ENCODE assay signal across 18 cellular contexts in genomic region chr1:6657138-6657537, GRCh38. TPM values are rescaled to one million over a fixed set of nuclear protein-coding genes. Genes with fewer than 3 reads are reported as not detected.
DNase-seq lines count a peak whose midpoint lies in the region; ATAC-seq and TF ChIP-seq lines count a peak whose summit lies in the region.
"Had no signal": no experiment of that assay in that cellular context is flagged by ENCODE, and none has a peak within 500 bp of the region (broad histone marks: within the 10 kb centered on the region; RNA-seq: fewer than 3 reads in every experiment).

No MANE protein-coding gene starts in this region.

- 95 to 100% methylated on average over 6 of the region's 6 CpGs for WGBS in endodermal cell (ENCODE audit: insufficient coverage in 1 of 2, insufficient read length in 1 of 2), 2 experiments

- no peaks in the 10 kb centered on the region for H3K9me3 ChIP-seq in endodermal cell (ENCODE audit: control insufficient read depth, low read length)
- H3K9me3 ChIP-seq in left ventricle myocardium inferior (replicated peaks) = no peaks in the 10 kb centered on the region
- H3K9me3 ChIP-seq: A549, Caco-2 had no signal

- H3K27me3 Mint-ChIP-seq in activated T-cell treated with anti-CD3 and anti-CD28 coated beads, Interleukin-2, amount 50 U/mL, for 24 hours = no peaks in the 10 kb centered on the region
- H3K27me3 Mint-ChIP-seq in activated T-cell treated with anti-CD3 and anti-CD28 coated beads, Interleukin-2, amount 50 U/mL, for 72 hours (ENCODE audit: low read depth) = no peaks in the 10 kb centered on the region
- no peaks in the 10 kb centered on the region for H3K27me3 Mint-ChIP-seq in endodermal cell (ENCODE audit: insufficient read depth)
- H3K27me3 Mint-ChIP-seq: CD4-positive, alpha-beta T cell had no signal

- DNase-seq in activated T-cell treated with anti-CD3 and anti-CD28 coated beads, Interleukin-2, amount 50 U/mL, for 24 hours = peak; percentile 20
- no peak for DNase-seq in activated T-cell treated with anti-CD3 and anti-CD28 coated beads, Interleukin-2, amount 50 U/mL, for 72 hours
- DNase-seq in endodermal cell = no peak
- peak; percentile 44 for DNase-seq in left ventricle myocardium inferior
- no peak for DNase-seq in GDM1 (lab: John Stamatoyannopoulos, UW)
- DNase-seq in activated CD8-positive, alpha-beta memory T cell treated with anti-CD3 and anti-CD28 coated beads, Interleukin-2, amount 50 U/mL, for 48 hours = no peak
- DNase-seq in left colon = no peak
- DNase-seq: AML-193; Caco-2; CD4-positive, alpha-beta T cell; GOT3; H7; HFFc6; IMR-90 had no signal

- H3K4me1 ChIP-seq in endodermal cell (ENCODE audit: control insufficient read depth, insufficient read depth, low read length) = no peaks in the 10 kb centered on the region
- peaks cover 23% of the 10 kb centered on the region for H3K4me1 ChIP-seq in left ventricle myocardium inferior
- H3K4me1 ChIP-seq: A549, Caco-2 had no signal

- H3K27me3 ChIP-seq in endodermal cell (ENCODE audit: control insufficient read depth, insufficient read depth, low read length, poor library complexity, severe bottlenecking) (no peaks in the 10 kb centered on the region), left ventricle myocardium inferior (ENCODE audit: low read depth) (no peaks in the 10 kb centered on the region)

- intact Hi-C loops in left ventricle myocardium inferior (cut with micrococcal nuclease) = no loop called here
- intact Hi-C loops in left colon (cut with DNase I, micrococcal nuclease) = no loop called here

- H3K36me3 ChIP-seq in endodermal cell (ENCODE audit: control insufficient read depth, insufficient read depth, low read length) = peaks cover 33% of the 10 kb centered on the region
- H3K36me3 ChIP-seq in left ventricle myocardium inferior = peaks cover 20% of the 10 kb centered on the region

- H3K27ac Mint-ChIP-seq in activated T-cell treated with anti-CD3 and anti-CD28 coated beads, Interleukin-2, amount 50 U/mL, for 24 hours = peak overlapping the region; percentile 37
- no peak overlapping the region for H3K27ac Mint-ChIP-seq in activated T-cell treated with anti-CD3 and anti-CD28 coated beads, Interleukin-2, amount 50 U/mL, for 72 hours
- peak overlapping the region; percentile 33 for H3K27ac Mint-ChIP-seq in endodermal cell
- H3K27ac Mint-ChIP-seq: CD4-positive, alpha-beta T cell; HFFc6 had no signal

- H3K27ac ChIP-seq in endodermal cell (ENCODE audit: low read depth, low read length) (peak overlapping the region; percentile 6), left ventricle myocardium inferior (replicated peaks) (no peak overlapping the region)
- H3K27ac ChIP-seq: 22Rv1, A549, C4-2B had no signal

- TF ChIP-seq CTCF in endodermal cell (conservative IDR thresholded peaks at IDR 0.05) (no peak), left ventricle myocardium inferior (IDR thresholded peaks at IDR 0.05; ENCODE audit: borderline replicate concordance) (no peak)

- H3K4me3 ChIP-seq in endodermal cell (ENCODE audit: low read length) (no peak overlapping the region), left ventricle myocardium inferior (no peak overlapping the region)
- H3K4me3 ChIP-seq: A549 had no signal

- no peak overlapping the region for H3K4me3 Mint-ChIP-seq in activated T-cell treated with anti-CD3 and anti-CD28 coated beads, Interleukin-2, amount 50 U/mL, for 24 hours
- no peak overlapping the region for H3K4me3 Mint-ChIP-seq in activated T-cell treated with anti-CD3 and anti-CD28 coated beads, Interleukin-2, amount 50 U/mL, for 72 hours
- no peak overlapping the region for H3K4me3 Mint-ChIP-seq in endodermal cell
- H3K4me3 Mint-ChIP-seq: CD4-positive, alpha-beta T cell; HFFc6 had no signal

- H3K36me3 Mint-ChIP-seq in activated T-cell treated with anti-CD3 and anti-CD28 coated beads, Interleukin-2, amount 50 U/mL, for 24 hours (ENCODE audit: low read depth) = peaks cover 51% of the 10 kb centered on the region
- H3K36me3 Mint-ChIP-seq in activated T-cell treated with anti-CD3 and anti-CD28 coated beads, Interleukin-2, amount 50 U/mL, for 72 hours (ENCODE audit: insufficient read depth in 2 of 2) = peaks cover 3 to 10% of the 10 kb centered on the region in 2 donors
- H3K36me3 Mint-ChIP-seq in endodermal cell (ENCODE audit: low read depth) = peaks cover 33% of the 10 kb centered on the region

- H3K9ac ChIP-seq in endodermal cell (ENCODE audit: extremely low read depth, low read length, poor library complexity, severe bottlenecking) = no peak overlapping the region

- no peaks in the 10 kb centered on the region for H3K9me3 Mint-ChIP-seq in activated T-cell treated with anti-CD3 and anti-CD28 coated beads, Interleukin-2, amount 50 U/mL, for 24 hours
- no peaks in the 10 kb centered on the region for H3K9me3 Mint-ChIP-seq in activated T-cell treated with anti-CD3 and anti-CD28 coated beads, Interleukin-2, amount 50 U/mL, for 72 hours
- H3K9me3 Mint-ChIP-seq in endodermal cell = no peaks in the 10 kb centered on the region
- H3K9me3 Mint-ChIP-seq: CD4-positive, alpha-beta T cell; HFFc6 had no signal

- peaks cover 6% of the 10 kb centered on the region for H3K4me1 Mint-ChIP-seq in activated T-cell treated with anti-CD3 and anti-CD28 coated beads, Interleukin-2, amount 50 U/mL, for 24 hours (ENCODE audit: low read depth)
- H3K4me1 Mint-ChIP-seq in activated T-cell treated with anti-CD3 and anti-CD28 coated beads, Interleukin-2, amount 50 U/mL, for 72 hours (ENCODE audit: low read depth) = no peaks in the 10 kb centered on the region
- H3K4me1 Mint-ChIP-seq in endodermal cell = no peaks in the 10 kb centered on the region

- no peak for ATAC-seq in activated T-cell treated with anti-CD3 and anti-CD28 coated beads, Interleukin-2, amount 50 U/mL, for 72 hours (replicated peaks in 1 of 2)
- no peak for ATAC-seq in left colon
- ATAC-seq: A549, HCT116 had no signal

RNA-seq across cellular contexts. Expression of gene THAP3, which starts 32.5 kb away (rescaled TPM):
- 10 to 100 TPM; 27.0 to 30.5 TPM for total RNA-seq in activated T-cell treated with anti-CD3 and anti-CD28 coated beads, Interleukin-2, amount 50 U/mL, for 72 hours
- total RNA-seq in endodermal cell (10 to 100 TPM; 13.0 to 22.4 TPM), left ventricle myocardium inferior (14.9 TPM), left colon (10 to 100 TPM in 1 of 2 donors, 1 to 10 TPM in 1; 7.0 to 10.9 TPM)
- polyA plus RNA-seq in endodermal cell (2013, experiment 1 of 2) = 26.7 TPM
- 23.5 TPM for polyA plus RNA-seq in endodermal cell (2013, experiment 2 of 2)

RNA-seq across cellular contexts. Expression of gene PHF13, which starts 43.6 kb away (rescaled TPM):
- total RNA-seq in activated T-cell treated with anti-CD3 and anti-CD28 coated beads, Interleukin-2, amount 50 U/mL, for 72 hours = 10 to 100 TPM; 16.5 to 19.3 TPM
- total RNA-seq in endodermal cell = 10 to 100 TPM; 36.9 to 47.8 TPM
- polyA plus RNA-seq in endodermal cell (2013, experiment 1 of 2) = 27.3 TPM
- 25.9 TPM for polyA plus RNA-seq in endodermal cell (2013, experiment 2 of 2)
- 6.8 TPM for total RNA-seq in left ventricle myocardium inferior
- 10 to 100 TPM in 1 of 2 donors, 1 to 10 TPM in 1; 6.7 to 11.2 TPM for total RNA-seq in left colon

RNA-seq across cellular contexts. Expression of gene DNAJC11, which starts 44.5 kb away (rescaled TPM):
- total RNA-seq in activated T-cell treated with anti-CD3 and anti-CD28 coated beads, Interleukin-2, amount 50 U/mL, for 72 hours = 10 to 100 TPM; 39.7 to 56.0 TPM
- total RNA-seq in endodermal cell = 10 to 100 TPM; 64.7 to 71.1 TPM
- 39.6 TPM for polyA plus RNA-seq in endodermal cell (2013, experiment 1 of 2)
- polyA plus RNA-seq in endodermal cell (2013, experiment 2 of 2) = 37.1 TPM
- total RNA-seq in left ventricle myocardium inferior = 73.6 TPM
- 100 to 1,000 TPM in 1 of 2 donors, 10 to 100 TPM in 1; 78.0 to 101 TPM for total RNA-seq in left colon

RNA-seq across cellular contexts. Expression of gene KLHL21, which starts 54.5 kb away (rescaled TPM):
- total RNA-seq in activated T-cell treated with anti-CD3 and anti-CD28 coated beads, Interleukin-2, amount 50 U/mL, for 72 hours = 10 to 100 TPM; 24.2 to 26.1 TPM
- total RNA-seq in endodermal cell (10 to 100 TPM; 10.9 to 13.2 TPM), left ventricle myocardium inferior (83.7 TPM), left colon (10 to 100 TPM in 1 of 2 donors, 1 to 10 TPM in 1; 8.0 to 14.0 TPM)
- 8.8 TPM for polyA plus RNA-seq in endodermal cell (2013, experiment 1 of 2)
- polyA plus RNA-seq in endodermal cell (2013, experiment 2 of 2) = 7.9 TPM

Comparison
In these comparisons a context has a peak if more than half of its experiments do, and no peak if none do; other contexts are left out.
1. DNase-seq: peak in activated T-cell treated with anti-CD3 and anti-CD28 coated beads, Interleukin-2, amount 50 U/mL, for 24 hours (single experiment) and left ventricle myocardium inferior (single experiment); none in activated T-cell treated with anti-CD3 and anti-CD28 coated beads, Interleukin-2, amount 50 U/mL, for 72 hours (0 of 2), endodermal cell (single experiment), GDM1 (single experiment), activated CD8-positive, alpha-beta memory T cell treated with anti-CD3 and anti-CD28 coated beads, Interleukin-2, amount 50 U/mL, for 48 hours (single experiment) and left colon (0 of 2).